In genomic region chr20:46559685-46560440, GRCh38 we compare ENCODE assay signal across 14 cellular contexts. TPM values are rescaled to one million over a fixed set of nuclear protein-coding genes. Genes with fewer than 3 reads are reported as not detected.
DNase-seq lines count a peak whose midpoint lies in the region; ATAC-seq and TF ChIP-seq lines count a peak whose summit lies in the region.
"Had no signal": no experiment of that assay in that cellular context is flagged by ENCODE, and none has a peak within 500 bp of the region (broad histone marks: within the 10 kb centered on the region; RNA-seq: fewer than 3 reads in every experiment).

No MANE protein-coding gene starts in this region.

- H3K4me1 ChIP-seq in endodermal cell (ENCODE audit: control insufficient read depth, insufficient read depth, low read length) (peaks cover 4% of the 10 kb centered on the region), mammary epithelial cell (ENCODE audit: insufficient read depth, low read length) (no peaks in the 10 kb centered on the region), SJCRH30 (peaks cover 11% of the 10 kb centered on the region; the same call in 1 of the 2 replicates)

- peak; percentile 43 for ATAC-seq in activated CD8-positive, alpha-beta memory T cell treated with anti-CD3 and anti-CD28 coated beads, Interleukin-2, amount 10 ng/mL, durations not matched to agents 7 days and 5 days
- ATAC-seq in GM19023 (IDR thresholded peaks at IDR 0.05; ENCODE audit: unreplicated experiment): no peak
- ATAC-seq: activated naive CD4-positive, alpha-beta T cell treated with anti-CD3 and anti-CD28 coated beads, Interleukin-2, amount 50 U/mL, for 72 hours had no signal

- dilution Hi-C loops in mammary epithelial cell (cut with HindIII; ENCODE audit: low sequenced_read_pairs): no loop called here

- intact Hi-C loops in mammary epithelial cell (cut with micrococcal nuclease): no loop called here

- WGBS in endodermal cell (ENCODE audit: insufficient coverage in 1 of 2, insufficient read length in 1 of 2), 2 experiments: 89 to 90% methylated on average over 5 to 7 of the region's 7 CpGs
- 75% methylated on average over 6 of the region's 7 CpGs for WGBS in mammary epithelial cell (ENCODE audit: low coverage, missing lambda C conversion rate)

- H3K9ac ChIP-seq in endodermal cell (ENCODE audit: extremely low read depth, low read length, poor library complexity, severe bottlenecking) (no peak overlapping the region), mammary epithelial cell (ENCODE audit: insufficient read depth, low read length) (no peak overlapping the region)

- in situ Hi-C loops in mammary epithelial cell (cut with MboI; ENCODE audit: low sequenced_read_pairs in 2 of 2): no loop called here

- peak overlapping the region; percentile 31 for H3K27ac Mint-ChIP-seq in activated CD8-positive, alpha-beta memory T cell treated with anti-CD3 and anti-CD28 coated beads, Interleukin-2, amount 10 ng/mL, durations not matched to agents 7 days and 5 days
- no peak overlapping the region for H3K27ac Mint-ChIP-seq in endodermal cell
- H3K27ac Mint-ChIP-seq: activated naive CD4-positive, alpha-beta T cell treated with anti-CD3 and anti-CD28 coated beads, Interleukin-2, amount 50 U/mL, for 72 hours had no signal

- H3K4me3 Mint-ChIP-seq in activated CD8-positive, alpha-beta memory T cell treated with anti-CD3 and anti-CD28 coated beads, Interleukin-2, amount 10 ng/mL, durations not matched to agents 7 days and 5 days: no peak overlapping the region
- H3K4me3 Mint-ChIP-seq in endodermal cell: no peak overlapping the region

- TF ChIP-seq CTCF in endodermal cell (conservative IDR thresholded peaks at IDR 0.05) (peak; percentile 60), mammary epithelial cell (conservative IDR thresholded peaks at IDR 0.05 in 1 of 2, IDR thresholded peaks at IDR 0.05 in 1 of 2; ENCODE audit: extremely low read depth in 1 of 2, insufficient read depth in 1 of 2, low read depth in 1 of 2, low read length in 2 of 2) (no peak)

- H3K27ac ChIP-seq in endodermal cell (ENCODE audit: low read depth, low read length): no peak overlapping the region
- H3K27ac ChIP-seq in temporal lobe (ENCODE audit: low read depth, low read length): peak overlapping the region; percentile 28
- no peak overlapping the region for H3K27ac ChIP-seq in mammary epithelial cell (ENCODE audit: insufficient read depth, low read depth, low read length)
- no peak overlapping the region for H3K27ac ChIP-seq in SJCRH30

- H2AFZ ChIP-seq in mammary epithelial cell (ENCODE audit: low read depth, low read length): no peak overlapping the region

- no peaks in the 10 kb centered on the region for H3K9me3 Mint-ChIP-seq in activated CD8-positive, alpha-beta memory T cell treated with anti-CD3 and anti-CD28 coated beads, Interleukin-2, amount 10 ng/mL, durations not matched to agents 7 days and 5 days (ENCODE audit: low read depth)
- H3K9me3 Mint-ChIP-seq in endodermal cell: no peaks in the 10 kb centered on the region
- H3K9me3 Mint-ChIP-seq: activated naive CD4-positive, alpha-beta T cell treated with anti-CD3 and anti-CD28 coated beads, Interleukin-2, amount 50 U/mL, for 72 hours had no signal

- no peak for DNase-seq in activated CD8-positive, alpha-beta memory T cell treated with anti-CD3 and anti-CD28 coated beads, Interleukin-2, amount 10 ng/mL, durations not matched to agents 7 days and 5 days
- no peak for DNase-seq in activated CD8-positive, alpha-beta memory T cell treated with anti-CD3 and anti-CD28 coated beads, Interleukin-2, amount 50 U/mL, for 4 hours
- DNase-seq in NCI-H345 treated with DMSO at 0.1 percent for 48 hours (lab: John Stamatoyannopoulos, UW; ENCODE audit: unreplicated experiment) (peak; percentile 8), endodermal cell (no peak), mammary epithelial cell (no peak), SJCRH30 (no peak)
- DNase-seq: activated CD4-positive, alpha-beta T cell treated with anti-CD3 and anti-CD28 coated beads, Interleukin-2, amount 50 U/mL, for 1 hour; dermis blood vessel endothelial cell; GDM1; islet precursor cell had no signal

- H3K79me2 ChIP-seq in mammary epithelial cell (ENCODE audit: insufficient read depth, low read length): no peaks in the 10 kb centered on the region

- H3K4me1 Mint-ChIP-seq in activated CD8-positive, alpha-beta memory T cell treated with anti-CD3 and anti-CD28 coated beads, Interleukin-2, amount 10 ng/mL, durations not matched to agents 7 days and 5 days: peaks cover 47% of the 10 kb centered on the region
- H3K4me1 Mint-ChIP-seq in endodermal cell: peaks cover 23% of the 10 kb centered on the region

- no peak overlapping the region for H3K4me2 ChIP-seq in mammary epithelial cell (ENCODE audit: insufficient read depth, low read depth, low read length)

- no peaks in the 10 kb centered on the region for H4K20me1 ChIP-seq in mammary epithelial cell (ENCODE audit: insufficient read depth, low read length)

- H3K9me3 ChIP-seq in endodermal cell (ENCODE audit: control insufficient read depth, low read length) (no peaks in the 10 kb centered on the region), mammary epithelial cell (replicated peaks; ENCODE audit: insufficient read depth, low read length) (no peaks in the 10 kb centered on the region), SJCRH30 (replicated peaks) (no peaks in the 10 kb centered on the region)

- H3K36me3 Mint-ChIP-seq in activated CD8-positive, alpha-beta memory T cell treated with anti-CD3 and anti-CD28 coated beads, Interleukin-2, amount 10 ng/mL, durations not matched to agents 7 days and 5 days: peaks cover 4% of the 10 kb centered on the region
- H3K36me3 Mint-ChIP-seq in endodermal cell (ENCODE audit: low read depth): no peaks in the 10 kb centered on the region
- H3K36me3 Mint-ChIP-seq: activated naive CD4-positive, alpha-beta T cell treated with anti-CD3 and anti-CD28 coated beads, Interleukin-2, amount 50 U/mL, for 72 hours had no signal

- H3K36me3 ChIP-seq in endodermal cell (ENCODE audit: control insufficient read depth, insufficient read depth, low read length) (no peaks in the 10 kb centered on the region), mammary epithelial cell (ENCODE audit: insufficient read depth, low read length) (no peaks in the 10 kb centered on the region), SJCRH30 (no peaks in the 10 kb centered on the region)

- no peaks in the 10 kb centered on the region for H3K27me3 Mint-ChIP-seq in activated CD8-positive, alpha-beta memory T cell treated with anti-CD3 and anti-CD28 coated beads, Interleukin-2, amount 10 ng/mL, durations not matched to agents 7 days and 5 days
- no peaks in the 10 kb centered on the region for H3K27me3 Mint-ChIP-seq in endodermal cell (ENCODE audit: insufficient read depth)

- CTCF ChIA-PET in activated CD8-positive, alpha-beta memory T cell treated with anti-CD3 and anti-CD28 coated beads, Interleukin-2, amount 10 ng/mL, durations not matched to agents 7 days and 5 days (lab: Charles Lee): interaction anchor here (1.0 to 5.8 kb wide), 9 partner anchors 8 to 130 kb away, joined by 3 to 69 read pairs (median 4); partner anchors contain the start of genes OCSTAMP and TP53RK
- CTCF ChIA-PET in mammary epithelial cell (lab: Charles Lee; ENCODE audit: low non-redundant PET): no interaction called here

- H3K27me3 ChIP-seq in endodermal cell (ENCODE audit: control insufficient read depth, insufficient read depth, low read length, poor library complexity, severe bottlenecking) (peaks cover 6% of the 10 kb centered on the region), mammary epithelial cell (ENCODE audit: insufficient read depth, low read length) (no peaks in the 10 kb centered on the region), SJCRH30 (0 out of 2 replicates have a peak, but pooled peaks cover 3% of the 10 kb centered on the region)

- no peak overlapping the region for H3K4me3 ChIP-seq in endodermal cell (ENCODE audit: low read length)
- H3K4me3 ChIP-seq in mammary epithelial cell (replicated peaks in 1 of 3; ENCODE audit: insufficient read depth in 1 of 3, low read depth in 2 of 3, low read length in 3 of 3): no peak overlapping the region
- no peak overlapping the region for H3K4me3 ChIP-seq in SJCRH30

- no TSS peak for BruUV-seq in mammary epithelial cell (replicated peaks; lab: Mats Ljungman, UMichigan)

RNA-seq across cellular contexts. Expression of gene OCSTAMP, which starts 9.4 kb away (rescaled TPM):
- total RNA-seq in activated CD8-positive, alpha-beta memory T cell treated with anti-CD3 and anti-CD28 coated beads, Interleukin-2, amount 10 ng/mL, durations not matched to agents 7 days and 5 days: not detected
- not detected for total RNA-seq in endodermal cell
- polyA plus RNA-seq in endodermal cell (2013, experiment 1 of 2): 0.36 TPM
- 0.25 TPM for polyA plus RNA-seq in endodermal cell (2013, experiment 2 of 2)
- total RNA-seq in temporal lobe: not detected
- not detected for total RNA-seq in mammary epithelial cell
- polyA plus RNA-seq in mammary epithelial cell: not detected
- polyA minus RNA-seq in mammary epithelial cell: not detected
- not detected in 2 replicates for total RNA-seq in SJCRH30 (2014; rRNA removed; shearing (Covaris generic))
- total RNA-seq: dermis blood vessel endothelial cell had no signal
- polyA plus RNA-seq: neural cell had no signal

RNA-seq across cellular contexts. Expression of gene ZNF334, which starts 46.5 kb away (rescaled TPM):
- 1 to 10 TPM; 1.7 to 1.8 TPM for total RNA-seq in activated CD8-positive, alpha-beta memory T cell treated with anti-CD3 and anti-CD28 coated beads, Interleukin-2, amount 10 ng/mL, durations not matched to agents 7 days and 5 days
- total RNA-seq in endodermal cell (10 to 100 TPM; 21.1 to 31.7 TPM), temporal lobe (17.5 TPM), mammary epithelial cell (1 to 10 TPM; 1.1 to 4.3 TPM)
- 20.5 TPM for polyA plus RNA-seq in endodermal cell (2013, experiment 1 of 2)
- 18.4 TPM for polyA plus RNA-seq in endodermal cell (2013, experiment 2 of 2)
- polyA plus RNA-seq in mammary epithelial cell: 2.0 TPM
- polyA minus RNA-seq in mammary epithelial cell: 1.1 TPM
- 0.32 and 0.35 TPM in 2 replicates for total RNA-seq in SJCRH30 (2014; rRNA removed; shearing (Covaris generic))
